9 cellular contexts compared by ENCODE assay signal in genomic region chr15:52040167-52040900, GRCh38. TPM values are rescaled to one million over a fixed set of nuclear protein-coding genes. Genes with fewer than 3 reads are reported as not detected.
DNase-seq lines count a peak whose midpoint lies in the region; ATAC-seq, FAIRE-seq and TF ChIP-seq lines count a peak whose summit lies in the region.
"Had no signal": no experiment of that assay in that cellular context is flagged by ENCODE, and none has a peak within 500 bp of the region (broad histone marks: within the 10 kb centered on the region; RNA-seq: fewer than 3 reads in every experiment).

No MANE protein-coding gene starts in this region.

- no peak overlapping the region for H2AFZ ChIP-seq in H1 (ENCODE audit: low read length)

- H4K20me1 ChIP-seq in H1 (replicated peaks in 1 of 2; ENCODE audit: control insufficient read depth in 1 of 2, insufficient read depth in 2 of 2, low read length in 2 of 2): peaks cover 11 to 18% of the 10 kb centered on the region in 2 experiments

- peaks cover 12 to 99% of the 10 kb centered on the region in 2 experiments for H3K79me2 ChIP-seq in H1 (ENCODE audit: control insufficient read depth in 1 of 2, insufficient read depth in 2 of 2, low read length in 2 of 2)

- WGBS in H1 (ENCODE audit: extremely low coverage in 1 of 2, insufficient coverage in 1 of 2, insufficient read length in 1 of 2, insufficient replicate concordance in 2 of 2, low coverage in 1 of 2, low lambda C conversion rate in 2 of 2, missing lambda C conversion rate in 1 of 2), 2 experiments: 86% methylated on average over 1 of the region's 1 CpG; no CpG with 5 or more reads in 1 of the 2 experiments
- 41 to 72% (median 64%) methylated on average over 1 of the region's 1 CpG for WGBS in small intestine, 3 donors

- no peaks in the 10 kb centered on the region for H3K27me3 Mint-ChIP-seq in nephron progenitor cell (ENCODE audit: low read depth, poor library complexity)

- H3K79me1 ChIP-seq in H1 (ENCODE audit: low read depth, low read length): no peaks in the 10 kb centered on the region; the same call in 1 of the 2 replicates

- H3K23ac ChIP-seq in H1 (ENCODE audit: insufficient read length): no peak overlapping the region

- no peak overlapping the region for H2AK5ac ChIP-seq in H1 (ENCODE audit: low read depth, low read length)

- no peaks in the 10 kb centered on the region for H3K36me3 ChIP-seq in H1 (ENCODE audit: control insufficient read depth in 2 of 4, insufficient read depth in 4 of 4, low read length in 3 of 4)
- H3K36me3 ChIP-seq in small intestine (ENCODE audit: control insufficient read depth in 2 of 2, insufficient read depth in 2 of 2, low read length in 2 of 2): peaks cover 0 to 4% of the 10 kb centered on the region in 2 donors

- no peak overlapping the region for H2BK15ac ChIP-seq in H1 (ENCODE audit: low read length)

- no peak overlapping the region for H4K91ac ChIP-seq in H1 (replicated peaks; ENCODE audit: insufficient read length, low read length)

- H3K27ac ChIP-seq in H1 (ENCODE audit: low read depth, low read length) (0 out of 2 replicates have a peak overlapping the region, but pooled peaks have one; percentile 16), small intestine (ENCODE audit: low read depth in 1 of 2, low read length in 1 of 2) (no peak overlapping the region)
- H3K27ac ChIP-seq: coronary artery had no signal

- H3K4me2 ChIP-seq in H1 (ENCODE audit: insufficient read depth in 1 of 2, low read depth in 2 of 2, low read length in 2 of 2): no peak overlapping the region

- no peaks in the 10 kb centered on the region for H3K9me3 Mint-ChIP-seq in nephron progenitor cell

- peaks cover 18% of the 10 kb centered on the region for H3K36me3 Mint-ChIP-seq in nephron progenitor cell (ENCODE audit: low read depth)

- H3K27me3 ChIP-seq in H1 (replicated peaks in 1 of 4; ENCODE audit: control insufficient read depth in 3 of 4, extremely low read depth in 1 of 4, insufficient read depth in 3 of 4, low read length in 3 of 4) (no peaks in the 10 kb centered on the region), small intestine (ENCODE audit: control insufficient read depth in 2 of 2, insufficient read depth in 2 of 2, low read length in 2 of 2) (no peaks in the 10 kb centered on the region)

- CTCF ChIA-PET in H1 (lab: Charles Lee; ENCODE audit: partially characterized antibody): interaction anchor here (0.9 to 4.7 kb wide), 7 partner anchors 18 to 99 kb away, joined by 3 to 15 read pairs (median 3); no protein-coding TSS in a partner anchor

- no peaks in the 10 kb centered on the region for H3K9me3 ChIP-seq in H1 (ENCODE audit: insufficient read depth in 2 of 2, low read depth in 1 of 2, low read length in 1 of 2)
- no peaks in the 10 kb centered on the region for H3K9me3 ChIP-seq in small intestine (ENCODE audit: control insufficient read depth, low read depth)

- POLR2A ChIA-PET in H1 (lab: Charles Lee; ENCODE audit: partially characterized antibody): interaction anchor here (4.4 kb wide), 1 partner anchor 21 kb away, joined by 15 read pairs; the partner anchor contains the start of gene MAPK6

- H3K4ac ChIP-seq in H1 (replicated peaks; ENCODE audit: insufficient read length, low read depth, low read length): no peak overlapping the region

- H3K56ac ChIP-seq in H1 (replicated peaks; ENCODE audit: insufficient read length, low read depth, low read length): no peak overlapping the region

- H3K23me2 ChIP-seq in H1 (ENCODE audit: low read depth, low read length): no peaks in the 10 kb centered on the region

- H3K4me3 Mint-ChIP-seq in nephron progenitor cell: peak overlapping the region; percentile 52

- H3K4me1 Mint-ChIP-seq in nephron progenitor cell: peaks cover 63% of the 10 kb centered on the region

- no peak overlapping the region for H2BK12ac ChIP-seq in H1 (ENCODE audit: low read depth, low read length)

- no peak overlapping the region for H2BK20ac ChIP-seq in H1 (ENCODE audit: low read length)

- ATAC-seq in activated CD4-positive, CD25-positive, alpha-beta regulatory T cell treated with anti-CD3 and anti-CD28 coated beads, Interleukin-2, amount 50 U/mL, for 24 hours: no peak
- ATAC-seq in GM18511 (IDR thresholded peaks at IDR 0.05; ENCODE audit: unreplicated experiment): no peak

- no peak overlapping the region for H3K14ac ChIP-seq in H1 (ENCODE audit: insufficient read length)

- peak overlapping the region; percentile 79 for H3K27ac Mint-ChIP-seq in nephron progenitor cell

- FAIRE-seq in H1 (lab: Jason Lieb, UNC): no peak
- no peak for FAIRE-seq in small intestine (lab: Jason Lieb, UNC)

- H3K18ac ChIP-seq in H1 (ENCODE audit: extremely low read depth, low read length): no peak overlapping the region

- TF ChIP-seq CTCF in H1 (IDR thresholded peaks at IDR 0.05; ENCODE audit: control extremely low read depth in 1 of 3, insufficient read depth in 1 of 3, low read depth in 1 of 3, low read length in 3 of 3) (no peak), nephron progenitor cell (IDR thresholded peaks at IDR 0.05) (no peak)

- DNase-seq in COLO829 (ENCODE audit: low spot score) (peak; percentile 63), NCI-H69 (lab: John Stamatoyannopoulos, UW) (peak; percentile 13), H1 (ENCODE audit: low read depth in 1 of 2, low spot score in 2 of 2) (no peak), nephron progenitor cell (peak; percentile 18), 8988T (no peak), small intestine (no peak)

- H4K8ac ChIP-seq in H1 (ENCODE audit: extremely low read depth, insufficient read depth, low read length): no peak overlapping the region

- no peak for TF ChIP-seq EP300 in H1 (IDR thresholded peaks at IDR 0.05; ENCODE audit: borderline replicate concordance in 1 of 2, low read depth in 2 of 2, low read length in 2 of 2)

- H3K9ac ChIP-seq in H1 (replicated peaks in 1 of 4; ENCODE audit: extremely low read depth in 1 of 4, low read depth in 3 of 4, low read length in 3 of 4): no peak overlapping the region

- H2BK120ac ChIP-seq in H1 (replicated peaks; ENCODE audit: low read depth, low read length): no peak overlapping the region

- TF ChIP-seq POLR2A in H1 (IDR thresholded peaks at IDR 0.05; ENCODE audit: control extremely low read depth in 1 of 2, low read depth in 2 of 2, low read length in 2 of 2): no peak

- no peak overlapping the region for H3K4me3 ChIP-seq in H1 (ENCODE audit: extremely low read depth in 1 of 4, insufficient read depth in 2 of 4, low read depth in 3 of 4, low read length in 4 of 4)
- no peak overlapping the region for H3K4me3 ChIP-seq in small intestine (ENCODE audit: low read depth in 1 of 2, low read length in 2 of 2)
- H3K4me3 ChIP-seq: coronary artery had no signal

- no peak overlapping the region for H4K5ac ChIP-seq in H1 (ENCODE audit: insufficient read length, low read depth, low read length)

- no peak for TF ChIP-seq RAD21 in H1 (IDR thresholded peaks at IDR 0.05 in 1 of 2, conservative IDR thresholded peaks at IDR 0.05 in 1 of 2; ENCODE audit: low read depth in 2 of 2, low read length in 2 of 2)

- H2BK5ac ChIP-seq in H1 (ENCODE audit: low read depth, low read length): no peak overlapping the region

- peaks cover 0 to 10% (median 6%) of the 10 kb centered on the region in 4 experiments; a peak in 5 of 7 replicates for H3K4me1 ChIP-seq in H1 (replicated peaks in 1 of 4; ENCODE audit: control insufficient read depth in 3 of 4, insufficient read depth in 4 of 4, low read length in 3 of 4)
- peaks cover 4 to 23% of the 10 kb centered on the region in 2 donors for H3K4me1 ChIP-seq in small intestine (ENCODE audit: control insufficient read depth in 2 of 2, insufficient read depth in 1 of 2, low read depth in 1 of 2, low read length in 1 of 2)

TF ChIP-seq in H1, 55 proteins besides CTCF, POLR2A, EP300 and RAD21 (continues in another document):
- TF ChIP-seq SP4 (IDR thresholded peaks at IDR 0.05; ENCODE audit: low read length): no peak
- no peak for TF ChIP-seq TCF12 (IDR thresholded peaks at IDR 0.05; ENCODE audit: low read depth, low read length)
- TF ChIP-seq RXRA (IDR thresholded peaks at IDR 0.05; ENCODE audit: insufficient read depth, low read depth, low read length): no peak
- no peak for TF ChIP-seq CHD2 (IDR thresholded peaks at IDR 0.05; ENCODE audit: low read length)
- TF ChIP-seq ZNF274 (IDR thresholded peaks at IDR 0.05; ENCODE audit: borderline replicate concordance, extremely low read depth, low read length): no peak
- TF ChIP-seq KDM5A (IDR thresholded peaks at IDR 0.05; ENCODE audit: low read length): no peak
- TF ChIP-seq SUZ12 (IDR thresholded peaks at IDR 0.05; ENCODE audit: low read length): no peak
- TF ChIP-seq CHD1 (IDR thresholded peaks at IDR 0.05; ENCODE audit: low read depth, low read length): no peak
- no peak for TF ChIP-seq JUN (IDR thresholded peaks at IDR 0.05; ENCODE audit: low read depth, low read length)
- TF ChIP-seq RNF2 (IDR thresholded peaks at IDR 0.05; ENCODE audit: borderline replicate concordance, low read depth, low read length, missing control alignments, poor library complexity, severe bottlenecking): no peak
- TF ChIP-seq KDM1A (IDR thresholded peaks at IDR 0.05; ENCODE audit: borderline replicate concordance, low read length): no peak
- TF ChIP-seq E2F6 (IDR thresholded peaks at IDR 0.05): no peak
- no peak for TF ChIP-seq ASH2L (IDR thresholded peaks at IDR 0.05; ENCODE audit: low read length)
- TF ChIP-seq NRF1 (IDR thresholded peaks at IDR 0.05; ENCODE audit: low read depth, low read length): no peak
- TF ChIP-seq SP1 (IDR thresholded peaks at IDR 0.05; ENCODE audit: low read depth, low read length): no peak
- no peak for TF ChIP-seq POU5F1 (IDR thresholded peaks at IDR 0.05; ENCODE audit: low read depth, low read length)
- no peak for TF ChIP-seq FOSL1 (IDR thresholded peaks at IDR 0.05; ENCODE audit: insufficient read depth, low read depth, low read length)
- no peak for TF ChIP-seq SP2 (IDR thresholded peaks at IDR 0.05; ENCODE audit: low read length)

RNA-seq across cellular contexts. Expression of gene MAPK6, which starts 21.3 kb away (rescaled TPM):
- 108 and 115 TPM in 2 replicates for total RNA-seq in H1 (2021; fragmentation: NEBNext Ultra II Directional; extraction: Animal tissue kit (Norgen Biotek cat#: 25700))
- polyA plus RNA-seq in H1 (2011; rRNA removed): 15.4 and 22.6 TPM in 2 replicates
- 34.2 TPM for polyA plus RNA-seq in H1 (2011; cell fraction: cytosol; rRNA removed)
- polyA plus RNA-seq in H1 (2011; cell fraction: nucleus; rRNA removed): 16.3 TPM
- polyA plus RNA-seq in H1 (2012, experiment 1 of 2): 29.3 to 60.9 TPM (median 37.5 TPM) in 4 replicates
- 3.8 TPM for polyA plus RNA-seq in H1 (2012, experiment 2 of 2)
- 51.0 TPM for polyA plus RNA-seq in H1 (2013, experiment 1 of 2)
- 51.3 TPM for polyA plus RNA-seq in H1 (2013, experiment 2 of 2)
- polyA minus RNA-seq in H1 (2011; rRNA and poly(A)+ RNA removed): 74.0 and 90.1 TPM in 2 replicates
- polyA minus RNA-seq in H1 (2011; cell fraction: cytosol; rRNA and poly(A)+ RNA removed): 53.2 TPM
- 46.9 TPM for polyA minus RNA-seq in H1 (2011; cell fraction: nucleus; rRNA and poly(A)+ RNA removed)
- 10 to 100 TPM; 15.5 to 28.6 (median 26.6) TPM for polyA plus RNA-seq in small intestine

Comparison
In these comparisons a context has a peak if more than half of its experiments do, and no peak if none do; other contexts are left out.
1. DNase-seq: peak in COLO829 (single experiment), NCI-H69 (single experiment) and nephron progenitor cell (single experiment); none in H1 (0 of 2), 8988T (single experiment) and small intestine (single experiment).